Comparison of ENCODE assay signal across 22 cellular contexts in the genomic region with DNA sequence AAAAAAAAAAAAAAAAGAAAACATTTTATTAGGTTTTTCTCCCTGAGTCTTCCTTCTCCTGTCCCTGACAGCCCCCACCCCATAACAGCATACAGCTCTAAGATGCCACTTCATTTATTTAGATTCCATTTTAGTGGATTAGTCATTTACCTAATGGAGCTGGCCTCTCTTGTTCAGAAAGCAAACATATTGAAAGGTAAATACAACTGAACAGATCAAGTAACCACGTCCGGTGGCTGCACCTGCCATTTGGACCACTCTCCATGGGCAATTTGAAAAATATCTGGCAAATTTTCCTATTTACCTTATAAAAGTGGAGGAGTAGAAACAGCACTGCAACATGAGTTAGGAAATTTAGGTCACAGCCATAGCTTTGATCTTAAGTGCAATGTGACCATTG.
DNase-seq lines count a peak whose midpoint lies in the region; ATAC-seq and TF ChIP-seq lines count a peak whose summit lies in the region.
"Had no signal": no experiment of that assay in that cellular context is flagged by ENCODE, and none has a peak within 500 bp of the region (broad histone marks: within the 10 kb centered on the region; RNA-seq: fewer than 3 reads in every experiment).

No MANE protein-coding gene starts in this region.

- no peaks in the 10 kb centered on the region for H3K4me1 ChIP-seq in upper lobe of right lung
- H3K4me1 ChIP-seq: ascending aorta, spleen, transverse colon had no signal

- no peaks in the 10 kb centered on the region for H3K36me3 ChIP-seq in upper lobe of right lung
- H3K36me3 ChIP-seq: ascending aorta, spleen, transverse colon had no signal

- ATAC-seq in upper lobe of right lung (peak; percentile 78), GM21528 (IDR thresholded peaks at IDR 0.05; ENCODE audit: low FRiP score, unreplicated experiment) (no peak)
- ATAC-seq: stimulated activated naive CD8-positive, alpha-beta T cell treated with anti-CD3 and anti-CD28 coated beads, Interleukin-15, amount 100 ng/mL, for 72 hours had no signal

- no peaks in the 10 kb centered on the region for H3K9me3 ChIP-seq in upper lobe of right lung
- H3K9me3 ChIP-seq: ascending aorta, spleen, transverse colon had no signal

- no peak overlapping the region for H3K4me3 ChIP-seq in upper lobe of right lung
- H3K4me3 ChIP-seq: ascending aorta, spleen, transverse colon had no signal

- no peaks in the 10 kb centered on the region for H3K27me3 ChIP-seq in upper lobe of right lung
- H3K27me3 ChIP-seq: ascending aorta, spleen, transverse colon had no signal

- DNase-seq in NCI-H1105 treated with DMSO at 0.1 percent for 48 hours (lab: John Stamatoyannopoulos, UW) (peak; percentile 100), NCI-H2081 treated with DMSO at 0.1 percent for 48 hours (lab: John Stamatoyannopoulos, UW) (peak; percentile 98), NCI-H774 (lab: John Stamatoyannopoulos, UW) (peak; percentile 100), upper lobe of right lung (no peak), hippocampal formation (lab: John Stamatoyannopoulos, UW) (no peak), NCI-H1694 treated with DMSO at 0.1 percent for 48 hours (lab: John Stamatoyannopoulos, UW) (no peak)
- DNase-seq: CD8-positive, alpha-beta memory T cell; EL; erythroblast; foreskin melanocyte; IMR-90; kidney; mammary epithelial cell; NCI-H446 treated with DMSO at 0.1 percent for 48 hours; occipital lobe; Right ventricle myocardium superior; spleen; stimulated activated CD4-positive, alpha-beta T cell treated with anti-CD3 and anti-CD28 coated beads, Interleukin-4, amount 100 ng/mL, for 24 hours; stimulated activated naive CD8-positive, alpha-beta T cell treated with anti-CD3 and anti-CD28 coated beads, Interleukin-15, amount 100 ng/mL, for 72 hours; transverse colon had no signal

- intact Hi-C loops in upper lobe of right lung (cut with DNase I) = no loop called here

- no peak for TF ChIP-seq CTCF in upper lobe of right lung (IDR thresholded peaks at IDR 0.05)

- no peak overlapping the region for H3K27ac ChIP-seq in upper lobe of right lung
- H3K27ac ChIP-seq: ascending aorta, spleen, transverse colon had no signal

Comparison
In these comparisons a context has a peak if more than half of its experiments do, and no peak if none do; other contexts are left out.
1. DNase-seq: peak in NCI-H1105 treated with DMSO at 0.1 percent for 48 hours (single experiment), NCI-H2081 treated with DMSO at 0.1 percent for 48 hours (single experiment) and NCI-H774 (single experiment); none in upper lobe of right lung (single experiment), hippocampal formation (0 of 2) and NCI-H1694 treated with DMSO at 0.1 percent for 48 hours (single experiment).